ENCODE assay signal across 9 cellular contexts in the genomic region with DNA sequence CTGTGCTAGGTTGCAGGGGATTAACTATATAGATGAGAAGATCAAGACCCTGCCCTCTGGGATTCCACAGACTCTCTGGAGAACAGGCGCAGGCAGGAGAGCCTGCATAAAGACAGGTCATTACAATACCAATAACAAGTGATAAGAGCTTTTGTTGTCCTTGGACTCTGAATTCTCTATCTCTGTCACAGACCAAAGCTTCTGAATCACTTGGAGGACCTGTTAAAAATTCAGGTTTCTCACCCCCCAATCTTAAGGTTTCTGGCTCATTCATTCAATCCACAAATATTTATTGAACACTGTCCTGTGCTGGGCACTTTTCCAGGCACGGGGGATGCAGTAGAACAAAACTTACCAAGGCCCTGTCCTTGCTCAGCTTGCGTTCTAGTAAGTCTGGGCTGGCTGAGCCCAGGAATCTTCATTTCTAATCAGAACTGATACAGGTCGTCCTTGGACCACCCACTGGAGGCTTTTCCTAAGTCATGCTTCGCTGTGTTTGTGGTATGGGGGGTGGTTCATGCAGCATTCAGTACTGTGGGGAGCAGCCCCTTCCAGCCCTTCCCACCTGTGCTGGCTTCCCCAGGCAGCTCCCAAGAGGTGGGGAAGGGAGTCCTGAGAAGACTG. TPM values are rescaled to one million over a fixed set of nuclear protein-coding genes. Genes with fewer than 3 reads are reported as not detected.
DNase-seq lines count a peak whose midpoint lies in the region; ATAC-seq, FAIRE-seq and TF ChIP-seq lines count a peak whose summit lies in the region.
"Had no signal": no experiment of that assay in that cellular context is flagged by ENCODE, and none has a peak within 500 bp of the region (broad histone marks: within the 10 kb centered on the region; RNA-seq: fewer than 3 reads in every experiment).

No MANE protein-coding gene starts in this region.

- no peaks in the 10 kb centered on the region for H3K9me3 Mint-ChIP-seq in activated B cell treated with CpG ODN at 0.5 μM for 24 hours

- CTCF ChIA-PET in HepG2 (lab: Yijun Ruan, JAX; ENCODE audit: low intra/inter-chr PET ratio, low total read pairs), result interaction anchor here (4.0 kb wide), 1 partner anchor 20 kb away, joined by 39 read pairs; no protein-coding TSS in a partner anchor
- CTCF ChIA-PET in activated B cell treated with CpG ODN at 0.5 μM for 24 hours (lab: Charles Lee), result interaction anchor here (0.9 to 9.2 kb wide), 3 partner anchors 19 to 108 kb away, joined by 5 to 101 read pairs (median 84); partner anchors contain the start of gene KRTCAP2

- H3K27ac ChIP-seq in HepG2 (ENCODE audit: extremely low read length, insufficient read depth, low read length) (peak overlapping the region; percentile 92), right lobe of liver (no peak overlapping the region), iPS-20b (ENCODE audit: low read length) (no peak overlapping the region)

- H3K36me3 Mint-ChIP-seq in activated B cell treated with CpG ODN at 0.5 μM for 24 hours (ENCODE audit: low read depth), result peaks cover 22% of the 10 kb centered on the region

- in situ Hi-C loops in HepG2 (cut with HindIII; ENCODE audit: extremely low pct_ligation_motif_present, low pct_unique_long_range_greater_than_20kb) (loop anchor here (5.0 kb wide), 1 partner anchor 83 kb away; the partner anchor contains the start of gene FLAD1), G401 (cut with HindIII; ENCODE audit: low sequenced_read_pairs) (no loop called here)

- no peak for TF ChIP-seq POLR2A in HepG2 (IDR thresholded peaks at IDR 0.05; ENCODE audit: insufficient read depth in 1 of 2, low read depth in 2 of 2, low read length in 2 of 2)
- no peak for TF ChIP-seq POLR2A in right lobe of liver (IDR thresholded peaks at IDR 0.05)

- no TSS peak for BruUV-seq in HepG2 (replicated peaks; lab: Mats Ljungman, UMichigan)

- H3K9me3 ChIP-seq in HepG2 (ENCODE audit: low read length) (no peaks in the 10 kb centered on the region), right lobe of liver (no peaks in the 10 kb centered on the region), iPS-20b (ENCODE audit: insufficient read depth, low read depth, low read length) (no peaks in the 10 kb centered on the region), MG63 (no peaks in the 10 kb centered on the region)

- TF ChIP-seq EP300 in HepG2 (IDR thresholded peaks at IDR 0.05; ENCODE audit: low read depth in 2 of 2, low read length in 2 of 2), result no peak
- no peak for TF ChIP-seq EP300 in HepG2 (CRISPR knock-in tag; IDR thresholded peaks at IDR 0.05; ENCODE audit: borderline replicate concordance)

- peak; percentile 62 for FAIRE-seq in HepG2 (lab: Jason Lieb, UNC)

- H3K9ac ChIP-seq in HepG2 (ENCODE audit: insufficient read depth, low read depth, low read length) (peak overlapping the region; percentile 20), iPS-20b (ENCODE audit: low read depth, low read length) (peak overlapping the region; percentile 87; the same call in 1 of the 2 replicates)

- H3K4me2 ChIP-seq in HepG2 (ENCODE audit: low read depth, low read length), result peak overlapping the region; percentile 100

- intact Hi-C loops in HepG2 (cut with micrococcal nuclease; ENCODE audit: unreplicated experiment) (loop anchor here (5.0 kb wide), 1 partner anchor 68 kb away; no protein-coding TSS in a partner anchor), right lobe of liver (cut with DNase I) (no loop called here), activated B cell treated with CpG ODN at 0.5 μM for 24 hours (cut with micrococcal nuclease) (loop anchor here (5.0 kb wide), 2 partner anchors 458 to 738 kb away; partner anchors contain the start of genes ADAR and ATP8B2)

- peaks cover 9% of the 10 kb centered on the region for H3K79me2 ChIP-seq in HepG2 (ENCODE audit: insufficient read depth, low read length)

- H3K27ac Mint-ChIP-seq in activated B cell treated with CpG ODN at 0.5 μM for 24 hours, result peak overlapping the region; percentile 20

- H3K27me3 ChIP-seq in HepG2 (ENCODE audit: control insufficient read depth in 1 of 2, insufficient read depth in 2 of 2, low read length in 2 of 2) (no peaks in the 10 kb centered on the region), right lobe of liver (no peaks in the 10 kb centered on the region), iPS-20b (ENCODE audit: insufficient read depth, low read length) (peaks cover 12% of the 10 kb centered on the region; the same call in 1 of the 2 replicates), MG63 (no peaks in the 10 kb centered on the region)

- H3K36me3 ChIP-seq in HepG2 (replicated peaks in 1 of 2; ENCODE audit: control insufficient read depth in 1 of 2, insufficient read depth in 2 of 2, low read length in 2 of 2), result peaks cover 3 to 9% of the 10 kb centered on the region in 2 experiments; a peak in 3 of 5 replicates
- no peaks in the 10 kb centered on the region for H3K36me3 ChIP-seq in right lobe of liver
- H3K36me3 ChIP-seq in iPS-20b (ENCODE audit: insufficient read depth, low read depth, low read length), result peaks cover 31% of the 10 kb centered on the region
- peaks cover 24% of the 10 kb centered on the region for H3K36me3 ChIP-seq in MG63

- H3K4me3 Mint-ChIP-seq in activated B cell treated with CpG ODN at 0.5 μM for 24 hours, result peak overlapping the region; percentile 83

- ATAC-seq in HepG2 (no peak), right lobe of liver (no peak), activated B cell treated with CpG ODN at 0.5 μM for 24 hours (ENCODE audit: low read depth) (no peak), GM21825 (IDR thresholded peaks at IDR 0.05; ENCODE audit: unreplicated experiment) (no peak)

- POLR2A ChIA-PET in HepG2 (lab: Yijun Ruan, JAX), result interaction anchor here (0.7 to 3.0 kb wide), 9 partner anchors 12 to 649 kb away, joined by 3 to 11 read pairs (median 3); partner anchors contain the start of genes ADAM15 and EFNA3
- POLR2A ChIA-PET in activated B cell treated with CpG ODN at 0.5 μM for 24 hours (lab: Charles Lee), result interaction anchor here (0.7 to 4.4 kb wide), 5 partner anchors 13 to 399 kb away, joined by 3 to 54 read pairs (median 3); partner anchors contain the start of gene EFNA3

- H3K4me1 ChIP-seq in HepG2 (ENCODE audit: insufficient read depth, low read length) (peaks cover 36% of the 10 kb centered on the region), right lobe of liver (peaks cover 0 to 27% (median 14%) of the 10 kb centered on the region in 4 donors), iPS-20b (ENCODE audit: insufficient read depth, low read length) (peaks cover 9% of the 10 kb centered on the region; the same call in 1 of the 2 replicates)

- 48% methylated on average over 5 of the region's 5 CpGs for WGBS in HepG2 (ENCODE audit: low lambda C conversion rate)
- 44% methylated on average over 4 of the region's 5 CpGs for WGBS in right lobe of liver (ENCODE audit: insufficient coverage, low coverage, low lambda C conversion rate, missing lambda C conversion rate)

- no peaks in the 10 kb centered on the region for H4K20me1 ChIP-seq in HepG2 (ENCODE audit: insufficient read depth, low read length)

- H3K27me3 Mint-ChIP-seq in activated B cell treated with CpG ODN at 0.5 μM for 24 hours, result no peaks in the 10 kb centered on the region

- TF ChIP-seq CTCF in HepG2 (CRISPR knock-in tag; IDR thresholded peaks at IDR 0.05) (no peak), right lobe of liver (IDR thresholded peaks at IDR 0.05) (no peak), activated B cell treated with CpG ODN at 0.5 μM for 24 hours (IDR thresholded peaks at IDR 0.05) (no peak)

- DNase-seq in HepG2 (ENCODE audit: low spot score) (peak; percentile 38), right lobe of liver (no peak), activated B cell treated with CpG ODN at 0.5 μM for 24 hours (no peak), G401 (ENCODE audit: low spot score) (no peak), MG63 (no peak), NCI-H748 (lab: John Stamatoyannopoulos, UW; ENCODE audit: unreplicated experiment) (no peak)
- DNase-seq: SHP77 treated with DMSO at 0.1 percent for 48 hours had no signal

- H3K4me1 Mint-ChIP-seq in activated B cell treated with CpG ODN at 0.5 μM for 24 hours, result peaks cover 54% of the 10 kb centered on the region

- no peak for TF ChIP-seq RAD21 in HepG2 (CRISPR knock-in tag; IDR thresholded peaks at IDR 0.05)

- H2AFZ ChIP-seq in HepG2 (ENCODE audit: low read length), result no peak overlapping the region

- H3K4me3 ChIP-seq in HepG2 (replicated peaks in 1 of 3; ENCODE audit: insufficient read depth in 1 of 3, low read depth in 2 of 3, low read length in 3 of 3), result peak overlapping the region in 2 of 3 experiments; percentile 83 to 91; a peak in 1 of 6 replicates
- H3K4me3 ChIP-seq in right lobe of liver, result no peak overlapping the region
- H3K4me3 ChIP-seq in iPS-20b (ENCODE audit: low read length), result peak overlapping the region; percentile 87
- H3K4me3 ChIP-seq in MG63, result no peak overlapping the region; the same call in 1 of the 2 replicates

RNA-seq across cellular contexts. Expression of gene EFNA4, which starts 1.4 kb away (rescaled TPM):
- 9.3 and 17.2 TPM in 2 replicates for total RNA-seq in HepG2 (2016; rRNA removed; fragmentation: Illumina TruSeq; extraction: Trizol)
- 7.3 and 8.5 TPM in 2 replicates for total RNA-seq in HepG2 (2016; cell fraction: cytosol; rRNA removed; fragmentation: Illumina TruSeq; extraction: Trizol; ENCODE audit: low read depth)
- total RNA-seq in HepG2 (2016; cell fraction: insoluble cytoplasmic fraction; rRNA removed; fragmentation: Illumina TruSeq; extraction: Trizol), result 11.0 and 17.1 TPM in 2 replicates
- 8.8 and 11.0 TPM in 2 replicates for total RNA-seq in HepG2 (2016; cell fraction: membrane; rRNA removed; fragmentation: Illumina TruSeq; extraction: Trizol)
- 11.6 and 14.7 TPM in 2 replicates for total RNA-seq in HepG2 (2016; cell fraction: nucleus; rRNA removed; fragmentation: Illumina TruSeq; extraction: Trizol)
- 12.0 and 13.9 TPM in 2 replicates for polyA plus RNA-seq in HepG2 (2011; rRNA removed)
- 10.6 and 13.8 TPM in 2 replicates for polyA plus RNA-seq in HepG2 (2011; cell fraction: cytosol; rRNA removed)
- polyA plus RNA-seq in HepG2 (2011; cell fraction: nucleus; rRNA removed), result 8.4 and 8.6 TPM in 2 replicates
- 6.5 and 7.0 TPM in 2 replicates for polyA plus RNA-seq in HepG2 (2012)
- 3.8 and 4.4 TPM in 2 replicates for polyA plus RNA-seq in HepG2 (2016; cell fraction: cytosol; fragmentation: Illumina TruSeq; extraction: Trizol; ENCODE audit: low read depth)
- 9.8 and 11.5 TPM in 2 replicates for polyA plus RNA-seq in HepG2 (2016; cell fraction: insoluble cytoplasmic fraction; fragmentation: Illumina TruSeq; extraction: Trizol; ENCODE audit: low read depth)
- polyA plus RNA-seq in HepG2 (2016; cell fraction: membrane; fragmentation: Illumina TruSeq; extraction: Trizol; ENCODE audit: low read depth), result 5.1 and 5.2 TPM in 2 replicates
- 25.7 and 27.9 TPM in 2 replicates for polyA plus RNA-seq in HepG2 (2016; cell fraction: nucleus; fragmentation: Illumina TruSeq; extraction: Trizol; ENCODE audit: insufficient read depth, low read depth)
- polyA minus RNA-seq in HepG2 (2011; rRNA and poly(A)+ RNA removed; ENCODE audit: low replicate concordance), result 11.1 and 12.4 TPM in 2 replicates
- 4.8 and 5.1 TPM in 2 replicates for polyA minus RNA-seq in HepG2 (2011; cell fraction: cytosol; rRNA and poly(A)+ RNA removed)
- polyA minus RNA-seq in HepG2 (2011; cell fraction: nucleus; rRNA and poly(A)+ RNA removed), result 2.4 and 3.6 TPM in 2 replicates
- total RNA-seq in right lobe of liver, result 1 to 10 TPM; 2.3 to 6.4 (median 3.0) TPM
- total RNA-seq in activated B cell treated with CpG ODN at 0.5 μM for 24 hours, result 7.8 and 9.5 TPM in 2 replicates
- 14.0 and 26.2 TPM in 2 replicates for total RNA-seq in G401 (2014; rRNA removed; shearing (Covaris generic))
- 12.0 and 13.0 TPM in 2 replicates for total RNA-seq in MG63 (2014; rRNA removed; shearing (Covaris generic); ENCODE audit: low replicate concordance)

RNA-seq across cellular contexts. Expression of gene EFNA3, which starts 13.7 kb away (rescaled TPM):
- total RNA-seq in HepG2 (2016; rRNA removed; fragmentation: Illumina TruSeq; extraction: Trizol) (1.0 and 1.6 TPM in 2 replicates), right lobe of liver (1 to 10 TPM in 4 of 6 experiments, under 1 TPM in 2; 0.26 to 4.0 (median 2.5) TPM), activated B cell treated with CpG ODN at 0.5 μM for 24 hours (1.2 and 1.7 TPM in 2 replicates)
- total RNA-seq in HepG2 (2016; cell fraction: cytosol; rRNA removed; fragmentation: Illumina TruSeq; extraction: Trizol; ENCODE audit: low read depth), result 0.62 and 0.71 TPM in 2 replicates
- 1.1 and 1.4 TPM in 2 replicates for total RNA-seq in HepG2 (2016; cell fraction: insoluble cytoplasmic fraction; rRNA removed; fragmentation: Illumina TruSeq; extraction: Trizol)
- total RNA-seq in HepG2 (2016; cell fraction: membrane; rRNA removed; fragmentation: Illumina TruSeq; extraction: Trizol), result 1.1 TPM in 2 replicates
- 0.22 and 0.34 TPM in 2 replicates for total RNA-seq in HepG2 (2016; cell fraction: nucleus; rRNA removed; fragmentation: Illumina TruSeq; extraction: Trizol)
- polyA plus RNA-seq in HepG2 (2011; rRNA removed), result 5.7 and 6.8 TPM in 2 replicates
- polyA plus RNA-seq in HepG2 (2011; cell fraction: cytosol; rRNA removed), result 3.6 and 6.1 TPM in 2 replicates
- polyA plus RNA-seq in HepG2 (2011; cell fraction: nucleus; rRNA removed), result 6.0 and 6.7 TPM in 2 replicates
- 4.7 and 5.0 TPM in 2 replicates for polyA plus RNA-seq in HepG2 (2012)
- polyA plus RNA-seq in HepG2 (2016; cell fraction: cytosol; fragmentation: Illumina TruSeq; extraction: Trizol; ENCODE audit: low read depth), result 0.71 and 0.87 TPM in 2 replicates
- polyA plus RNA-seq in HepG2 (2016; cell fraction: insoluble cytoplasmic fraction; fragmentation: Illumina TruSeq; extraction: Trizol; ENCODE audit: low read depth), result 1.6 and 1.7 TPM in 2 replicates
- 0.94 and 1.0 TPM in 2 replicates for polyA plus RNA-seq in HepG2 (2016; cell fraction: membrane; fragmentation: Illumina TruSeq; extraction: Trizol; ENCODE audit: low read depth)
- polyA plus RNA-seq in HepG2 (2016; cell fraction: nucleus; fragmentation: Illumina TruSeq; extraction: Trizol; ENCODE audit: insufficient read depth, low read depth), result 1.4 and 2.1 TPM in 2 replicates
- 8.7 and 10.6 TPM in 2 replicates for polyA minus RNA-seq in HepG2 (2011; rRNA and poly(A)+ RNA removed; ENCODE audit: low replicate concordance)
- 1.8 and 2.5 TPM in 2 replicates for polyA minus RNA-seq in HepG2 (2011; cell fraction: cytosol; rRNA and poly(A)+ RNA removed)
- 1.2 TPM in 1 of 2 replicates, not detected in the other for polyA minus RNA-seq in HepG2 (2011; cell fraction: nucleus; rRNA and poly(A)+ RNA removed)
- 3.3 and 5.1 TPM in 2 replicates for total RNA-seq in G401 (2014; rRNA removed; shearing (Covaris generic))
- total RNA-seq in MG63 (2014; rRNA removed; shearing (Covaris generic); ENCODE audit: low replicate concordance), result 0.64 and 3.0 TPM in 2 replicates

RNA-seq across cellular contexts. Expression of gene ADAM15, which starts 13.8 kb away (rescaled TPM):
- 12.3 and 25.6 TPM in 2 replicates for total RNA-seq in HepG2 (2016; rRNA removed; fragmentation: Illumina TruSeq; extraction: Trizol)
- 9.4 and 10.0 TPM in 2 replicates for total RNA-seq in HepG2 (2016; cell fraction: cytosol; rRNA removed; fragmentation: Illumina TruSeq; extraction: Trizol; ENCODE audit: low read depth)
- total RNA-seq in HepG2 (2016; cell fraction: insoluble cytoplasmic fraction; rRNA removed; fragmentation: Illumina TruSeq; extraction: Trizol), result 11.8 and 25.5 TPM in 2 replicates
- 12.6 and 15.4 TPM in 2 replicates for total RNA-seq in HepG2 (2016; cell fraction: membrane; rRNA removed; fragmentation: Illumina TruSeq; extraction: Trizol)
- total RNA-seq in HepG2 (2016; cell fraction: nucleus; rRNA removed; fragmentation: Illumina TruSeq; extraction: Trizol), result 22.9 and 27.4 TPM in 2 replicates
- 17.9 and 24.0 TPM in 2 replicates for polyA plus RNA-seq in HepG2 (2011; rRNA removed)
- polyA plus RNA-seq in HepG2 (2011; cell fraction: cytosol; rRNA removed), result 12.5 and 21.6 TPM in 2 replicates
- 100 and 115 TPM in 2 replicates for polyA plus RNA-seq in HepG2 (2011; cell fraction: nucleus; rRNA removed)
- polyA plus RNA-seq in HepG2 (2012), result 14.8 and 20.2 TPM in 2 replicates
- polyA plus RNA-seq in HepG2 (2016; cell fraction: cytosol; fragmentation: Illumina TruSeq; extraction: Trizol; ENCODE audit: low read depth), result 8.0 and 8.2 TPM in 2 replicates
- 10.2 and 14.0 TPM in 2 replicates for polyA plus RNA-seq in HepG2 (2016; cell fraction: insoluble cytoplasmic fraction; fragmentation: Illumina TruSeq; extraction: Trizol; ENCODE audit: low read depth)
- 11.2 and 16.1 TPM in 2 replicates for polyA plus RNA-seq in HepG2 (2016; cell fraction: membrane; fragmentation: Illumina TruSeq; extraction: Trizol; ENCODE audit: low read depth)
- 65.2 and 66.0 TPM in 2 replicates for polyA plus RNA-seq in HepG2 (2016; cell fraction: nucleus; fragmentation: Illumina TruSeq; extraction: Trizol; ENCODE audit: insufficient read depth, low read depth)
- 69.0 and 416 TPM in 2 replicates for polyA minus RNA-seq in HepG2 (2011; rRNA and poly(A)+ RNA removed; ENCODE audit: low replicate concordance)
- polyA minus RNA-seq in HepG2 (2011; cell fraction: cytosol; rRNA and poly(A)+ RNA removed), result 13.6 and 23.7 TPM in 2 replicates
- polyA minus RNA-seq in HepG2 (2011; cell fraction: nucleus; rRNA and poly(A)+ RNA removed), result 19.4 and 22.5 TPM in 2 replicates
- 10 to 100 TPM; 16.2 to 33.9 (median 26.4) TPM for total RNA-seq in right lobe of liver
- total RNA-seq in activated B cell treated with CpG ODN at 0.5 μM for 24 hours, result 11.3 and 13.7 TPM in 2 replicates
- 82.2 and 92.9 TPM in 2 replicates for total RNA-seq in G401 (2014; rRNA removed; shearing (Covaris generic))
- total RNA-seq in MG63 (2014; rRNA removed; shearing (Covaris generic); ENCODE audit: low replicate concordance), result 189 and 285 TPM in 2 replicates

RNA-seq across cellular contexts. Expression of gene DCST1, which starts 31.3 kb away (rescaled TPM):
- total RNA-seq in HepG2 (2016; rRNA removed; fragmentation: Illumina TruSeq; extraction: Trizol) (not detected in 2 replicates), right lobe of liver (not detected), activated B cell treated with CpG ODN at 0.5 μM for 24 hours (not detected in 2 replicates)
- total RNA-seq in HepG2 (2016; cell fraction: cytosol; rRNA removed; fragmentation: Illumina TruSeq; extraction: Trizol; ENCODE audit: low read depth), result not detected in 2 replicates
- not detected in 2 replicates for total RNA-seq in HepG2 (2016; cell fraction: insoluble cytoplasmic fraction; rRNA removed; fragmentation: Illumina TruSeq; extraction: Trizol)
- total RNA-seq in HepG2 (2016; cell fraction: membrane; rRNA removed; fragmentation: Illumina TruSeq; extraction: Trizol), result not detected in 2 replicates
- not detected in 2 replicates for total RNA-seq in HepG2 (2016; cell fraction: nucleus; rRNA removed; fragmentation: Illumina TruSeq; extraction: Trizol)
- polyA plus RNA-seq in HepG2 (2011; rRNA removed), result 0.04 TPM in 1 of 2 replicates, not detected in the other
- not detected in 2 replicates for polyA plus RNA-seq in HepG2 (2011; cell fraction: cytosol; rRNA removed)
- polyA plus RNA-seq in HepG2 (2011; cell fraction: nucleus; rRNA removed), result 0.19 and 0.24 TPM in 2 replicates
- polyA plus RNA-seq in HepG2 (2012), result not detected in 2 replicates
- polyA plus RNA-seq in HepG2 (2016; cell fraction: cytosol; fragmentation: Illumina TruSeq; extraction: Trizol; ENCODE audit: low read depth), result not detected in 2 replicates
- not detected in 2 replicates for polyA plus RNA-seq in HepG2 (2016; cell fraction: insoluble cytoplasmic fraction; fragmentation: Illumina TruSeq; extraction: Trizol; ENCODE audit: low read depth)
- polyA plus RNA-seq in HepG2 (2016; cell fraction: membrane; fragmentation: Illumina TruSeq; extraction: Trizol; ENCODE audit: low read depth), result not detected in 2 replicates
- not detected in 2 replicates for polyA plus RNA-seq in HepG2 (2016; cell fraction: nucleus; fragmentation: Illumina TruSeq; extraction: Trizol; ENCODE audit: insufficient read depth, low read depth)
- not detected in 2 replicates for polyA minus RNA-seq in HepG2 (2011; rRNA and poly(A)+ RNA removed; ENCODE audit: low replicate concordance)
- polyA minus RNA-seq in HepG2 (2011; cell fraction: cytosol; rRNA and poly(A)+ RNA removed), result not detected in 2 replicates
- polyA minus RNA-seq in HepG2 (2011; cell fraction: nucleus; rRNA and poly(A)+ RNA removed), result not detected in 2 replicates
- total RNA-seq in G401 (2014; rRNA removed; shearing (Covaris generic)), result not detected in 2 replicates
- not detected in 2 replicates for total RNA-seq in MG63 (2014; rRNA removed; shearing (Covaris generic); ENCODE audit: low replicate concordance)

RNA-seq across cellular contexts. Expression of gene DCST2, which starts 31.3 kb away (rescaled TPM):
- not detected in 2 replicates for total RNA-seq in HepG2 (2016; rRNA removed; fragmentation: Illumina TruSeq; extraction: Trizol)
- total RNA-seq in HepG2 (2016; cell fraction: cytosol; rRNA removed; fragmentation: Illumina TruSeq; extraction: Trizol; ENCODE audit: low read depth), result not detected in 2 replicates
- total RNA-seq in HepG2 (2016; cell fraction: insoluble cytoplasmic fraction; rRNA removed; fragmentation: Illumina TruSeq; extraction: Trizol), result not detected in 2 replicates
- not detected in 2 replicates for total RNA-seq in HepG2 (2016; cell fraction: membrane; rRNA removed; fragmentation: Illumina TruSeq; extraction: Trizol)
- not detected in 2 replicates for total RNA-seq in HepG2 (2016; cell fraction: nucleus; rRNA removed; fragmentation: Illumina TruSeq; extraction: Trizol)
- 0.74 and 0.80 TPM in 2 replicates for polyA plus RNA-seq in HepG2 (2011; rRNA removed)
- polyA plus RNA-seq in HepG2 (2011; cell fraction: cytosol; rRNA removed), result 0.17 and 0.19 TPM in 2 replicates
- polyA plus RNA-seq in HepG2 (2011; cell fraction: nucleus; rRNA removed), result 7.8 and 11.4 TPM in 2 replicates
- 0.35 and 1.6 TPM in 2 replicates for polyA plus RNA-seq in HepG2 (2012)
- 0.29 TPM in 1 of 2 replicates, not detected in the other for polyA plus RNA-seq in HepG2 (2016; cell fraction: cytosol; fragmentation: Illumina TruSeq; extraction: Trizol; ENCODE audit: low read depth)
- polyA plus RNA-seq in HepG2 (2016; cell fraction: insoluble cytoplasmic fraction; fragmentation: Illumina TruSeq; extraction: Trizol; ENCODE audit: low read depth), result not detected in 2 replicates
- polyA plus RNA-seq in HepG2 (2016; cell fraction: membrane; fragmentation: Illumina TruSeq; extraction: Trizol; ENCODE audit: low read depth), result not detected in 2 replicates
- 0.29 TPM in 1 of 2 replicates, not detected in the other for polyA plus RNA-seq in HepG2 (2016; cell fraction: nucleus; fragmentation: Illumina TruSeq; extraction: Trizol; ENCODE audit: insufficient read depth, low read depth)
- polyA minus RNA-seq in HepG2 (2011; rRNA and poly(A)+ RNA removed; ENCODE audit: low replicate concordance), result 0.08 and 2.6 TPM in 2 replicates
- not detected in 2 replicates for polyA minus RNA-seq in HepG2 (2011; cell fraction: cytosol; rRNA and poly(A)+ RNA removed)
- polyA minus RNA-seq in HepG2 (2011; cell fraction: nucleus; rRNA and poly(A)+ RNA removed), result 0.37 TPM in 1 of 2 replicates, not detected in the other
- 1 to 10 TPM in 1 of 6 experiments, under 1 TPM in 4, not detected in 1; 0.72 to 1.4 (median 0.81) TPM for total RNA-seq in right lobe of liver
- 1.0 TPM in 1 of 2 replicates, not detected in the other for total RNA-seq in activated B cell treated with CpG ODN at 0.5 μM for 24 hours
- 0.31 TPM in 1 of 2 replicates, not detected in the other for total RNA-seq in G401 (2014; rRNA removed; shearing (Covaris generic))
- total RNA-seq in MG63 (2014; rRNA removed; shearing (Covaris generic); ENCODE audit: low replicate concordance), result not detected in 2 replicates

Comparison
In these comparisons a context has a peak if more than half of its experiments do, and no peak if none do; other contexts are left out.
1. H3K4me3 ChIP-seq: peak in HepG2 (2 of 3) and iPS-20b (single experiment); none in right lobe of liver (0 of 3) and MG63 (single experiment).
2. intact Hi-C loops: an anchor here in HepG2 (5.0 kb wide) and activated B cell treated with CpG ODN at 0.5 μM for 24 hours (5.0 kb wide); none called in right lobe of liver.